ENCODE assay signal across 3 cellular contexts in the genomic region with DNA sequence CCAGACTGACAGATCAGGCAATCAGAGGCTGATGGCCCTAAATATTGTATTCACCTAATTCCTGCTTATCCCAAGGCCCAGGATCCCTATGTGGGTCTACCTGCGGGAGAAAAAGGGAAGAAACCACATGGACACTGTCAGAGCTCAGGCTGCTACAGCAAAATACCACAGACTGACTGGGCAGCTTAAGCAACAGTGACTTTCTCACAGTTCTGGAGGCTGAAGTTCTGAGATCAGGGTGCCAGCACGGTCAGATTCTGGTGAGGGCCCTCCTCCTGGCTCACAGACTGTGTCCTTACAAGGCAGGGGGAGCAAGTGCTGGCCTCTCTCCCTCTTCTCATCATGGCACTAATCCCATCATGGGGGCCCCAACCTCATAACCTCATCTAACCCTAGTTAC.
"Had no signal": no experiment of that assay in that cellular context is flagged by ENCODE, and none has a peak within 500 bp of the region (broad histone marks: within the 10 kb centered on the region; RNA-seq: fewer than 3 reads in every experiment).

No MANE protein-coding gene starts in this region.

- DNase-seq: GDM1, GF-D8 had no signal

- ATAC-seq: GM12878 had no signal

- H3K4me3 ChIP-seq: GM12878 had no signal
